In genomic region chr5:15757103-15757502, GRCh38 we compare ENCODE assay signal across 23 cellular contexts.
DNase-seq lines count a peak whose midpoint lies in the region; ATAC-seq, FAIRE-seq and TF ChIP-seq lines count a peak whose summit lies in the region.
"Had no signal": no experiment of that assay in that cellular context is flagged by ENCODE, and none has a peak within 500 bp of the region (broad histone marks: within the 10 kb centered on the region; RNA-seq: fewer than 3 reads in every experiment).

No MANE protein-coding gene starts in this region.

- peaks cover 29% of the 10 kb centered on the region for H3K79me1 ChIP-seq in mesenchymal stem cell (replicated peaks; ENCODE audit: low read length, poor library complexity, severe bottlenecking)

- H3K9me3 Mint-ChIP-seq in stimulated activated naive B cell treated with anti-CD40 and anti-IgM and Interleukin-4, amounts not matched to agents 10 μg/mL and 1 μg/mL and 100 μg/mL, for 72 hours, result peaks cover 1 to 8% of the 10 kb centered on the region in 2 donors
- H3K9me3 Mint-ChIP-seq: stimulated activated effector memory CD8-positive, alpha-beta T cell treated with anti-CD3 and anti-CD28 coated beads, Interleukin-12 subunit alpha, Interleukin-12 subunit beta, amount 100 ng/mL, for 72 hours had no signal

- no peak overlapping the region for H2BK5ac ChIP-seq in mesenchymal stem cell (ENCODE audit: low read depth, low read length, poor library complexity, severe bottlenecking)

- intact Hi-C loops in thyroid gland (cut with DNase I), result no loop called here

- H4K8ac ChIP-seq in mesenchymal stem cell (ENCODE audit: low read length), result no peak overlapping the region

- H3K4ac ChIP-seq in mesenchymal stem cell (ENCODE audit: low read depth in 1 of 2, low read length in 2 of 2), result no peak overlapping the region

- no peak for TF ChIP-seq POLR2A in thyroid gland (IDR thresholded peaks at IDR 0.05)

- H2AK5ac ChIP-seq in mesenchymal stem cell (ENCODE audit: low read length, severe bottlenecking), result no peak overlapping the region

- H3K4me3 ChIP-seq in choroid plexus epithelial cell (ENCODE audit: low read depth, low read length), result no peak overlapping the region
- H3K4me3 ChIP-seq in mesenchymal stem cell (ENCODE audit: insufficient read depth in 1 of 2, low read depth in 1 of 2, low read length in 2 of 2), result no peak overlapping the region
- no peak overlapping the region for H3K4me3 ChIP-seq in thyroid gland (replicated peaks in 1 of 3)
- H3K4me3 ChIP-seq: gastroesophageal sphincter, K562, prostate gland, SJSA1, upper lobe of left lung had no signal

- no peaks in the 10 kb centered on the region for H3K27me3 Mint-ChIP-seq in stimulated activated naive B cell treated with anti-CD40 and anti-IgM and Interleukin-4, amounts not matched to agents 10 μg/mL and 1 μg/mL and 100 μg/mL, for 72 hours
- H3K27me3 Mint-ChIP-seq: CD8-positive, alpha-beta memory T cell had no signal

- ATAC-seq in stimulated activated naive B cell treated with anti-CD40 and anti-IgM and Interleukin-4, amounts not matched to agents 10 μg/mL and 1 μg/mL and 100 μg/mL, for 72 hours (replicated peaks), result no peak
- ATAC-seq: activated CD4-positive, CD25-positive, alpha-beta regulatory T cell treated with anti-CD3 and anti-CD28 coated beads, Interleukin-2, amount 50 U/mL, for 24 hours; gastroesophageal sphincter; K562; PC-3; stimulated activated effector memory CD8-positive, alpha-beta T cell treated with anti-CD3 and anti-CD28 coated beads, Interleukin-12 subunit alpha, Interleukin-12 subunit beta, amount 100 ng/mL, for 72 hours had no signal

- no peaks in the 10 kb centered on the region for H3K27me3 ChIP-seq in mesenchymal stem cell (ENCODE audit: control insufficient read depth in 1 of 2, insufficient read depth in 1 of 2, low read length in 2 of 2)
- H3K27me3 ChIP-seq in thyroid gland, result no peaks in the 10 kb centered on the region
- H3K27me3 ChIP-seq: gastroesophageal sphincter, SJSA1, upper lobe of left lung had no signal

- H3K23ac ChIP-seq in mesenchymal stem cell (ENCODE audit: low read length in 2 of 2), result no peak overlapping the region

- TF ChIP-seq CTCF in choroid plexus epithelial cell (conservative IDR thresholded peaks at IDR 0.05; ENCODE audit: low read depth, low read length), result no peak
- TF ChIP-seq CTCF in thyroid gland (IDR thresholded peaks at IDR 0.05), result no peak

- no peak overlapping the region for H3K4me3 Mint-ChIP-seq in stimulated activated naive B cell treated with anti-CD40 and anti-IgM and Interleukin-4, amounts not matched to agents 10 μg/mL and 1 μg/mL and 100 μg/mL, for 72 hours
- H3K4me3 Mint-ChIP-seq: CD8-positive, alpha-beta memory T cell; immature natural killer cell; nephron; stimulated activated effector memory CD8-positive, alpha-beta T cell treated with anti-CD3 and anti-CD28 coated beads, Interleukin-12 subunit alpha, Interleukin-12 subunit beta, amount 100 ng/mL, for 72 hours had no signal

- no peak overlapping the region for H2AFZ ChIP-seq in mesenchymal stem cell (ENCODE audit: low read depth, low read length)

- H3K36me3 ChIP-seq in mesenchymal stem cell (ENCODE audit: control insufficient read depth in 1 of 2, insufficient read depth in 2 of 2, low read depth in 1 of 2, low read length in 2 of 2) (no peaks in the 10 kb centered on the region), thyroid gland (no peaks in the 10 kb centered on the region)
- H3K36me3 ChIP-seq: gastroesophageal sphincter, prostate gland, SJSA1, upper lobe of left lung had no signal

- no peak overlapping the region for H2BK12ac ChIP-seq in mesenchymal stem cell (ENCODE audit: low read length in 2 of 2)

- no peak overlapping the region for H2BK120ac ChIP-seq in mesenchymal stem cell (ENCODE audit: low read depth, low read length)

- H3K4me1 Mint-ChIP-seq in stimulated activated naive B cell treated with anti-CD40 and anti-IgM and Interleukin-4, amounts not matched to agents 10 μg/mL and 1 μg/mL and 100 μg/mL, for 72 hours, result no peaks in the 10 kb centered on the region
- H3K4me1 Mint-ChIP-seq: CD8-positive, alpha-beta memory T cell; immature natural killer cell; stimulated activated effector memory CD8-positive, alpha-beta T cell treated with anti-CD3 and anti-CD28 coated beads, Interleukin-12 subunit alpha, Interleukin-12 subunit beta, amount 100 ng/mL, for 72 hours had no signal

- no peak overlapping the region for H2BK15ac ChIP-seq in mesenchymal stem cell (ENCODE audit: low read depth, poor library complexity, severe bottlenecking)

- H3K4me2 ChIP-seq in mesenchymal stem cell (ENCODE audit: low read length, poor library complexity, severe bottlenecking), result no peak overlapping the region

- H3K4me1 ChIP-seq in mesenchymal stem cell (ENCODE audit: control insufficient read depth, insufficient read depth, low read depth, low read length) (peaks cover 2% of the 10 kb centered on the region), thyroid gland (no peaks in the 10 kb centered on the region)
- H3K4me1 ChIP-seq: prostate gland had no signal

- H3K18ac ChIP-seq in mesenchymal stem cell (ENCODE audit: low read depth in 1 of 2, low read length in 2 of 2), result no peak overlapping the region

- peak; percentile 23 for DNase-seq in AG08396 (ENCODE audit: low spot score)
- peak; percentile 55 for DNase-seq in HS-5 (ENCODE audit: low read depth)
- peak; percentile 78 for DNase-seq in choroid plexus epithelial cell (ENCODE audit: low read depth)
- peak; percentile 20 for DNase-seq in mesenchymal stem cell
- no peak for DNase-seq in stimulated activated naive B cell treated with anti-CD40 and anti-IgM and Interleukin-4, amounts not matched to agents 10 μg/mL and 1 μg/mL and 100 μg/mL, for 72 hours
- DNase-seq in thyroid gland, result no peak
- DNase-seq in Kasumi-1 (lab: John Stamatoyannopoulos, UW), result no peak
- no peak for DNase-seq in GM19239 (ENCODE audit: insufficient read length, low spot score)
- DNase-seq: CD8-positive, alpha-beta memory T cell; DND-41; immature natural killer cell; NCI-H2107; NCI-H774; PC-3 had no signal

- FAIRE-seq in GM19239 (lab: Jason Lieb, UNC), result no peak
- FAIRE-seq: A204.1, K562 had no signal

- H3K27ac Mint-ChIP-seq in stimulated activated naive B cell treated with anti-CD40 and anti-IgM and Interleukin-4, amounts not matched to agents 10 μg/mL and 1 μg/mL and 100 μg/mL, for 72 hours, result no peak overlapping the region
- H3K27ac Mint-ChIP-seq: CD8-positive, alpha-beta memory T cell; immature natural killer cell; stimulated activated effector memory CD8-positive, alpha-beta T cell treated with anti-CD3 and anti-CD28 coated beads, Interleukin-12 subunit alpha, Interleukin-12 subunit beta, amount 100 ng/mL, for 72 hours had no signal

- H3K14ac ChIP-seq in mesenchymal stem cell (ENCODE audit: low read length in 2 of 2), result no peak overlapping the region

- H3K9me3 ChIP-seq in mesenchymal stem cell (ENCODE audit: control insufficient read depth, low read length) (no peaks in the 10 kb centered on the region), thyroid gland (no peaks in the 10 kb centered on the region)
- H3K9me3 ChIP-seq: gastroesophageal sphincter, prostate gland, SJSA1, upper lobe of left lung had no signal

- no peak overlapping the region for H4K91ac ChIP-seq in mesenchymal stem cell (ENCODE audit: low read length)

- H3K27ac ChIP-seq in mesenchymal stem cell (ENCODE audit: low read length, poor library complexity, severe bottlenecking) (no peak overlapping the region), thyroid gland (no peak overlapping the region)
- H3K27ac ChIP-seq: gastroesophageal sphincter, prostate gland, SJSA1, upper lobe of left lung had no signal

- H3K9ac ChIP-seq in mesenchymal stem cell (ENCODE audit: low read length), result no peak overlapping the region

- 0% methylated on average over 1 of the region's 1 CpG for WGBS in mesenchymal stem cell
- 32 to 43% methylated on average over 1 of the region's 1 CpG for WGBS in thyroid gland, 2 donors

- H3K36me3 Mint-ChIP-seq in stimulated activated naive B cell treated with anti-CD40 and anti-IgM and Interleukin-4, amounts not matched to agents 10 μg/mL and 1 μg/mL and 100 μg/mL, for 72 hours, result no peaks in the 10 kb centered on the region
- H3K36me3 Mint-ChIP-seq: CD8-positive, alpha-beta memory T cell; immature natural killer cell; stimulated activated effector memory CD8-positive, alpha-beta T cell treated with anti-CD3 and anti-CD28 coated beads, Interleukin-12 subunit alpha, Interleukin-12 subunit beta, amount 100 ng/mL, for 72 hours had no signal

Comparison
In these comparisons a context has a peak if more than half of its experiments do, and no peak if none do; other contexts are left out.
1. DNase-seq: peak in AG08396 (single experiment), HS-5 (single experiment), choroid plexus epithelial cell (single experiment) and mesenchymal stem cell (single experiment); none in stimulated activated naive B cell treated with anti-CD40 and anti-IgM and Interleukin-4, amounts not matched to agents 10 μg/mL and 1 μg/mL and 100 μg/mL, for 72 hours (single experiment), thyroid gland (0 of 2), Kasumi-1 (0 of 2) and GM19239 (single experiment).